In the genomic region with DNA sequence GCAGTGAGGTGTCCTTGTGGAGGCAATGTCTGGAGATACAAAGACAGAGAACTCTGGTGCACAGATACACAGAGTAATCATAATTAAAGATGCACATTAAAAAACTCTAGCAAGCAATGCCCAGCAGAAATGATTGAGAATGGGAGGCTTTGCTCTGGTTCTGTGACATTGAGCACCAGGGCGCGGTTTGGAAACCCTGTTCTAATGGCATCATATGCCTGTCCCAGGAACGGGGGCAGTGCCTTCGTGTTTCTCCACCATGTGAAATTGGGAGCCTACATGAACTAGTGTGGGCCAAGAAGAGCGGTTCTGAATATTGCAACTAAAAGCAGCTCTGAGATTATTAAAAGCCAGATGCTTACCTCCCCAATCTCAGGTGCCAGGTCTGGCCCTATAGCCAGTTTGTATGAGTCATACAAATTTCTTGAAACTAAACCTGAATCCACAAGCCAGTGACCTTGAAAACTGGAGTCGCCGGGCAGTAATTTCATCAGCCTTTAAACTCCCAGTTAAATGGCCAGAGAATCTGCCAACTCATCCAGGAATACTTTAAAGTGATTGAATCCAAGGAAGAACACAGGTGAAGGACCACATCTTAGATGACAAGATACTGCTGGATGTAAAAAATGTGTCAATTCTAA, we compare ENCODE assay signal across 23 cellular contexts. TPM values are rescaled to one million over a fixed set of nuclear protein-coding genes. Genes with fewer than 3 reads are reported as not detected.
DNase-seq lines count a peak whose midpoint lies in the region; ATAC-seq and TF ChIP-seq lines count a peak whose summit lies in the region.
"Had no signal": no experiment of that assay in that cellular context is flagged by ENCODE, and none has a peak within 500 bp of the region (broad histone marks: within the 10 kb centered on the region; RNA-seq: fewer than 3 reads in every experiment).

No MANE protein-coding gene starts in this region.

- peaks cover 6% of the 10 kb centered on the region; the same call in 1 of the 2 replicates for H3K4me1 Mint-ChIP-seq in WTC11
- H3K4me1 Mint-ChIP-seq in mesothelial cell of epicardium, result peaks cover 45% of the 10 kb centered on the region
- H3K4me1 Mint-ChIP-seq in stimulated activated memory B cell treated with anti-CD40 and anti-IgM and Interleukin-4, amounts not matched to agents 10 μg/mL and 1 μg/mL and 100 μg/mL, for 72 hours, result no peaks in the 10 kb centered on the region
- H3K4me1 Mint-ChIP-seq: memory B cell had no signal

- no peaks in the 10 kb centered on the region for H3K79me2 ChIP-seq in hepatocyte

- 82% methylated on average over 7 of the region's 7 CpGs for WGBS in hepatocyte (ENCODE audit: low lambda C conversion rate, missing lambda C conversion rate)

- POLR2A ChIA-PET in WTC11 (lab: Charles Lee), result no interaction called here

- H3K9me3 ChIP-seq in hepatocyte (ENCODE audit: low read depth), result no peaks in the 10 kb centered on the region
- H3K9me3 ChIP-seq: BE2C, neutrophil, psoas muscle had no signal

- no peaks in the 10 kb centered on the region for H3K27me3 ChIP-seq in hepatocyte
- H3K27me3 ChIP-seq: BE2C, neutrophil had no signal

- H4K20me1 ChIP-seq in hepatocyte (ENCODE audit: insufficient read depth, poor library complexity, severe bottlenecking), result no peaks in the 10 kb centered on the region

- no peaks in the 10 kb centered on the region for H3K9me2 ChIP-seq in hepatocyte (replicated peaks; ENCODE audit: insufficient read depth)

- no peak overlapping the region for H3K4me2 ChIP-seq in hepatocyte

- H3K36me3 Mint-ChIP-seq in WTC11, result peaks cover 69% of the 10 kb centered on the region
- peaks cover 45% of the 10 kb centered on the region for H3K36me3 Mint-ChIP-seq in mesothelial cell of epicardium
- no peaks in the 10 kb centered on the region for H3K36me3 Mint-ChIP-seq in stimulated activated memory B cell treated with anti-CD40 and anti-IgM and Interleukin-4, amounts not matched to agents 10 μg/mL and 1 μg/mL and 100 μg/mL, for 72 hours
- H3K36me3 Mint-ChIP-seq: memory B cell had no signal

- CTCF ChIA-PET in WTC11 (lab: Charles Lee), result no interaction called here

- H3K4me1 ChIP-seq in hepatocyte (ENCODE audit: insufficient read depth), result peaks cover 3% of the 10 kb centered on the region
- H3K4me1 ChIP-seq: psoas muscle had no signal

- no peak overlapping the region for H3K4me3 Mint-ChIP-seq in WTC11
- H3K4me3 Mint-ChIP-seq in mesothelial cell of epicardium, result no peak overlapping the region
- H3K4me3 Mint-ChIP-seq in stimulated activated memory B cell treated with anti-CD40 and anti-IgM and Interleukin-4, amounts not matched to agents 10 μg/mL and 1 μg/mL and 100 μg/mL, for 72 hours, result no peak overlapping the region
- H3K4me3 Mint-ChIP-seq: H9, memory B cell had no signal

- no peak overlapping the region for H3K4me3 ChIP-seq in hepatocyte
- H3K4me3 ChIP-seq: psoas muscle had no signal

- ATAC-seq in WTC11 (no peak), GM19463 (IDR thresholded peaks at IDR 0.05; ENCODE audit: unreplicated experiment) (no peak)
- ATAC-seq in stimulated activated memory B cell treated with anti-CD40 and anti-IgM and Interleukin-4, amounts not matched to agents 10 μg/mL and 1 μg/mL and 100 μg/mL, for 72 hours, result no peak
- ATAC-seq: psoas muscle; stimulated activated naive CD8-positive, alpha-beta T cell treated with anti-CD3 and anti-CD28 coated beads, Interleukin-15, Interleukin-2, amounts not matched to agents 100 U/mL and 50 U/mL, for 24 hours had no signal

- H3K27ac Mint-ChIP-seq in WTC11 (peak overlapping the region; percentile 64), mesothelial cell of epicardium (peak overlapping the region; percentile 93)
- H3K27ac Mint-ChIP-seq in stimulated activated memory B cell treated with anti-CD40 and anti-IgM and Interleukin-4, amounts not matched to agents 10 μg/mL and 1 μg/mL and 100 μg/mL, for 72 hours, result no peak overlapping the region
- H3K27ac Mint-ChIP-seq: memory B cell had no signal

- TF ChIP-seq CTCF in WTC11 (IDR thresholded peaks at IDR 0.05), result no peak
- no peak for TF ChIP-seq CTCF in hepatocyte (IDR thresholded peaks at IDR 0.05; ENCODE audit: poor library complexity)
- TF ChIP-seq CTCF in mesothelial cell of epicardium (IDR thresholded peaks at IDR 0.05; ENCODE audit: unreplicated experiment), result no peak

- no peak overlapping the region for H2AFZ ChIP-seq in hepatocyte

- H3K27ac ChIP-seq in hepatocyte, result peak overlapping the region; percentile 55
- H3K27ac ChIP-seq: epithelial cell of prostate, neutrophil, psoas muscle had no signal

- peaks cover 3% of the 10 kb centered on the region for H3K36me3 ChIP-seq in hepatocyte (replicated peaks; ENCODE audit: insufficient read depth, low read depth)

- H3K27me3 Mint-ChIP-seq in WTC11 (ENCODE audit: low read depth) (no peaks in the 10 kb centered on the region), mesothelial cell of epicardium (ENCODE audit: low read depth) (no peaks in the 10 kb centered on the region)
- H3K27me3 Mint-ChIP-seq in stimulated activated memory B cell treated with anti-CD40 and anti-IgM and Interleukin-4, amounts not matched to agents 10 μg/mL and 1 μg/mL and 100 μg/mL, for 72 hours, result no peaks in the 10 kb centered on the region
- H3K27me3 Mint-ChIP-seq: memory B cell had no signal

- H3K9me3 Mint-ChIP-seq in WTC11 (no peaks in the 10 kb centered on the region), mesothelial cell of epicardium (no peaks in the 10 kb centered on the region)
- no peaks in the 10 kb centered on the region for H3K9me3 Mint-ChIP-seq in stimulated activated memory B cell treated with anti-CD40 and anti-IgM and Interleukin-4, amounts not matched to agents 10 μg/mL and 1 μg/mL and 100 μg/mL, for 72 hours
- H3K9me3 Mint-ChIP-seq: H9 had no signal

- DNase-seq in A172 (ENCODE audit: low spot score) (peak; percentile 18), WTC11 (ENCODE audit: low spot score) (no peak), hepatocyte (ENCODE audit: low spot score) (no peak), mesothelial cell of epicardium (ENCODE audit: low spot score in 2 of 2, unreplicated experiment in 2 of 2) (no peak), globus pallidus (ENCODE audit: low spot score) (no peak), COR-L47 (lab: John Stamatoyannopoulos, UW) (no peak)
- DNase-seq: activated CD4-positive, alpha-beta T cell treated with anti-CD3 and anti-CD28 coated beads for 4 hours; activated effector memory CD4-positive, alpha-beta T cell treated with Interleukin-2 at 50 U/mL for 16 hours; BE2C; DMS53; H9; KBM-7; NCI-H1436 treated with DMSO at 0.1 percent for 48 hours; NCI-H446 treated with DMSO at 0.1 percent for 48 hours; OCI-M1; psoas muscle; Right ventricle myocardium superior; stimulated activated naive CD8-positive, alpha-beta T cell treated with anti-CD3 and anti-CD28 coated beads, Interleukin-15, Interleukin-2, amounts not matched to agents 100 U/mL and 50 U/mL, for 24 hours had no signal

TF ChIP-seq in WTC11, 78 proteins besides CTCF, POLR2A, EP300 and RAD21 (continues in another document):
- TF ChIP-seq SMAD4 (CRISPR knock-in tag; IDR thresholded peaks at IDR 0.05) (no peak), TEAD1 (CRISPR knock-in tag; IDR thresholded peaks at IDR 0.05) (no peak), CBFB (CRISPR knock-in tag; IDR thresholded peaks at IDR 0.05; ENCODE audit: low read depth) (no peak), USF1 (CRISPR knock-in tag; IDR thresholded peaks at IDR 0.05) (no peak), NR3C1 (CRISPR knock-in tag; conservative IDR thresholded peaks at IDR 0.05; ENCODE audit: low read depth) (no peak), CREB1 (CRISPR knock-in tag; IDR thresholded peaks at IDR 0.05) (no peak), ZNF532 (CRISPR knock-in tag; IDR thresholded peaks at IDR 0.05; ENCODE audit: borderline replicate concordance) (no peak), ZNF121 (CRISPR knock-in tag; IDR thresholded peaks at IDR 0.05) (no peak), HMGA2 (CRISPR knock-in tag; IDR thresholded peaks at IDR 0.05) (no peak)

RNA-seq across cellular contexts. Expression of gene CTSL, which starts 22.2 kb away (rescaled TPM):
- total RNA-seq in A172 (2014; rRNA removed; shearing (Covaris generic)), result 318 and 350 TPM in 2 replicates
- total RNA-seq in WTC11 (2021) (33.0 to 39.7 TPM (median 33.4 TPM) in 3 replicates), hepatocyte (343 and 365 TPM in 2 replicates), mesothelial cell of epicardium (85.9 to 90.5 TPM (median 86.2 TPM) in 3 replicates)
- 328 and 341 TPM in 2 replicates for polyA plus RNA-seq in hepatocyte
